In genomic region chr13:75404721-75405120, GRCh38 we compare ENCODE assay signal across 19 cellular contexts.
DNase-seq lines count a peak whose midpoint lies in the region; ATAC-seq and TF ChIP-seq lines count a peak whose summit lies in the region.
"Had no signal": no experiment of that assay in that cellular context is flagged by ENCODE, and none has a peak within 500 bp of the region (broad histone marks: within the 10 kb centered on the region; RNA-seq: fewer than 3 reads in every experiment).

No MANE protein-coding gene starts in this region.

- no peak overlapping the region for H3K27ac Mint-ChIP-seq in WTC11
- H3K27ac Mint-ChIP-seq: H9 had no signal

- TF ChIP-seq CTCF in heart right ventricle (IDR thresholded peaks at IDR 0.05) (no peak), WTC11 (IDR thresholded peaks at IDR 0.05) (no peak), colonic mucosa (IDR thresholded peaks at IDR 0.05) (no peak)

- H3K9me3 Mint-ChIP-seq in WTC11 = peaks cover 6% of the 10 kb centered on the region

- peaks cover 22% of the 10 kb centered on the region for H3K4me1 Mint-ChIP-seq in WTC11

- intact Hi-C loops in heart right ventricle (cut with DNase I) (loop anchor here in 2 of 10 donors (5.0 kb wide), 1 partner anchor 38 kb away; no protein-coding TSS in a partner anchor), Right ventricle myocardium inferior (cut with DNase I) (loop anchor here (2.0 to 5.0 kb wide), 2 partner anchors 32 to 38 kb away; no protein-coding TSS in a partner anchor), colonic mucosa (cut with DNase I) (no loop called here)

- DNase-seq in heart right ventricle = no peak
- no peak for DNase-seq in Right ventricle myocardium inferior (ENCODE audit: missing footprints)
- DNase-seq in NCI-H2171 (lab: John Stamatoyannopoulos, UW) = peak; percentile 22
- DNase-seq in myocyte (ENCODE audit: low read depth) = peak; percentile 41
- DNase-seq in WTC11 (ENCODE audit: low spot score) = no peak
- DNase-seq in colonic mucosa = no peak
- no peak for DNase-seq in SW 1271 (lab: John Stamatoyannopoulos, UW)
- DNase-seq: DMS153, EL, H9, NCI-H1092, NCI-H146, NCI-H2107, NCI-H446, NCI-H774, SK-N-SH had no signal

- POLR2A ChIA-PET in WTC11 (lab: Charles Lee) = interaction anchor here (0.7 kb wide), 1 partner anchor 1728 kb away, joined by 4 read pairs; no protein-coding TSS in a partner anchor

- no peaks in the 10 kb centered on the region for H3K27me3 ChIP-seq in heart right ventricle
- no peaks in the 10 kb centered on the region for H3K27me3 ChIP-seq in colonic mucosa

- H3K4me3 ChIP-seq in heart right ventricle (no peak overlapping the region), colonic mucosa (no peak overlapping the region)

- no peak overlapping the region for H3K4me3 Mint-ChIP-seq in WTC11
- H3K4me3 Mint-ChIP-seq: H9 had no signal

- H3K27ac ChIP-seq in heart right ventricle = peak overlapping the region in 8 of 10 donors; percentile 9 to 81 (median 66)
- H3K27ac ChIP-seq in colonic mucosa = no peak overlapping the region
- H3K27ac ChIP-seq: C4-2B, KMS-11 had no signal

- H3K4me1 ChIP-seq in heart right ventricle (peaks cover 0 to 63% (median 40%) of the 10 kb centered on the region in 9 donors), colonic mucosa (no peaks in the 10 kb centered on the region)

- no peaks in the 10 kb centered on the region for H3K27me3 Mint-ChIP-seq in WTC11 (ENCODE audit: low read depth)

- 17 to 35% methylated on average over 1 of the region's 1 CpG for WGBS in heart right ventricle, 2 donors

- peaks cover 0 to 2% (median 0%) of the 10 kb centered on the region in 11 donors for H3K9me3 ChIP-seq in heart right ventricle
- H3K9me3 ChIP-seq in colonic mucosa = no peaks in the 10 kb centered on the region
- H3K9me3 ChIP-seq: SK-N-SH had no signal

- no peak for ATAC-seq in heart right ventricle
- no peak for ATAC-seq in Right ventricle myocardium inferior
- ATAC-seq in WTC11 = no peak
- ATAC-seq: Panc1 had no signal

- H3K36me3 ChIP-seq in heart right ventricle (no peaks in the 10 kb centered on the region), colonic mucosa (no peaks in the 10 kb centered on the region)

- H3K36me3 Mint-ChIP-seq in WTC11 = peaks cover 3% of the 10 kb centered on the region; the same call in 1 of the 2 replicates

- CTCF ChIA-PET in WTC11 (lab: Charles Lee) = interaction anchor here (0.8 to 1.5 kb wide), 2 partner anchors 47 to 77 kb away, joined by 4 to 5 read pairs; partner anchors contain the start of gene TBC1D4

- H3K9ac ChIP-seq in colonic mucosa (ENCODE audit: low read depth in 2 of 2, low read length in 2 of 2) = no peak overlapping the region
- H3K9ac ChIP-seq: KMS-11, SK-N-SH had no signal

TF ChIP-seq in WTC11, 78 proteins besides CTCF, POLR2A, EP300 and RAD21:
- TF ChIP-seq ZNF512 (CRISPR knock-in tag; IDR thresholded peaks at IDR 0.05; ENCODE audit: borderline replicate concordance) (no peak), ETV6 (CRISPR knock-in tag; IDR thresholded peaks at IDR 0.05) (no peak), SP1 (CRISPR knock-in tag; conservative IDR thresholded peaks at IDR 0.05) (no peak), HMGXB4 (CRISPR knock-in tag; IDR thresholded peaks at IDR 0.05) (no peak), ATF6 (CRISPR knock-in tag; IDR thresholded peaks at IDR 0.05) (no peak), ZNF396 (CRISPR knock-in tag; IDR thresholded peaks at IDR 0.05; ENCODE audit: borderline replicate concordance) (no peak), SMAD3 (CRISPR knock-in tag; IDR thresholded peaks at IDR 0.05; ENCODE audit: borderline replicate concordance) (no peak), ZNF219 (CRISPR knock-in tag; IDR thresholded peaks at IDR 0.05; ENCODE audit: borderline replicate concordance) (no peak), ZNF232 (CRISPR knock-in tag; IDR thresholded peaks at IDR 0.05) (no peak), NFATC4 (CRISPR knock-in tag; IDR thresholded peaks at IDR 0.05) (no peak), FOXJ3 (CRISPR knock-in tag; IDR thresholded peaks at IDR 0.05; ENCODE audit: borderline replicate concordance) (no peak), PRDM15 (CRISPR knock-in tag; IDR thresholded peaks at IDR 0.05) (no peak), IRF1 (CRISPR knock-in tag; IDR thresholded peaks at IDR 0.05) (no peak), FOXP1 (CRISPR knock-in tag; IDR thresholded peaks at IDR 0.05; ENCODE audit: borderline replicate concordance) (no peak), ZBTB21 (CRISPR knock-in tag; IDR thresholded peaks at IDR 0.05; ENCODE audit: borderline replicate concordance) (no peak), NR2C2 (CRISPR knock-in tag; IDR thresholded peaks at IDR 0.05) (no peak), NR3C1 (CRISPR knock-in tag; conservative IDR thresholded peaks at IDR 0.05; ENCODE audit: low read depth) (no peak), GTF2I (CRISPR knock-in tag; conservative IDR thresholded peaks at IDR 0.05) (no peak)

Comparison
In these comparisons a context has a peak if more than half of its experiments do, and no peak if none do; other contexts are left out.
1. DNase-seq: peak in NCI-H2171 (single experiment) and myocyte (single experiment); none in heart right ventricle (0 of 2), Right ventricle myocardium inferior (single experiment), WTC11 (single experiment), colonic mucosa (single experiment) and SW 1271 (0 of 2).